Comparison of ENCODE assay signal across 2 cellular contexts in genomic region chr5:126119894-126120442, GRCh38.
TF ChIP-seq lines count a peak whose summit lies in the region.

No MANE protein-coding gene starts in this region.

TF ChIP-seq in GM23338, 12 proteins besides CTCF, POLR2A, EP300 and RAD21:
- TF ChIP-seq POLR2AphosphoS5 (IDR thresholded peaks at IDR 0.05; ENCODE audit: low read depth) (no peak), EZH2phosphoT487 (IDR thresholded peaks at IDR 0.05; ENCODE audit: unreplicated experiment) (no peak), ZNF462 (CRISPR knock-in tag; IDR thresholded peaks at IDR 0.05) (no peak), EZH2 (IDR thresholded peaks at IDR 0.05; ENCODE audit: low read depth, unreplicated experiment) (no peak), NANOG (IDR thresholded peaks at IDR 0.05; ENCODE audit: borderline replicate concordance) (no peak), ETS1 (IDR thresholded peaks at IDR 0.05) (no peak), JUNB (IDR thresholded peaks at IDR 0.05; ENCODE audit: unreplicated experiment) (no peak), ZNF114 (CRISPR knock-in tag; IDR thresholded peaks at IDR 0.05) (no peak), REST (IDR thresholded peaks at IDR 0.05; ENCODE audit: unreplicated experiment) (no peak)

TF ChIP-seq in H1, 55 proteins besides CTCF, POLR2A, EP300 and RAD21:
- TF ChIP-seq MAX (IDR thresholded peaks at IDR 0.05) = no peak
- no peak for TF ChIP-seq PHF8 (conservative IDR thresholded peaks at IDR 0.05; ENCODE audit: low read depth, low read length)
TF ChIP-seq in H1: peak in this region for 0.
